ENCODE assay signal across 34 cellular contexts in genomic region chr1:29326123-29326522, GRCh38.
"Had no signal": no experiment of that assay in that cellular context is flagged by ENCODE, and none has a peak within 500 bp of the region (broad histone marks: within the 10 kb centered on the region; RNA-seq: fewer than 3 reads in every experiment).

No MANE protein-coding gene starts in this region.

- H3K9me3 ChIP-seq: adrenal gland, body of pancreas, esophagus muscularis mucosa, gastrocnemius medialis had no signal

- H3K27me3 ChIP-seq: adrenal gland, body of pancreas, esophagus muscularis mucosa, gastrocnemius medialis had no signal

- DNase-seq: activated B cell treated with CpG ODN at 0.5 μM for 24 hours; activated CD4-positive, alpha-beta T cell treated with anti-CD3 and anti-CD28 coated beads for 48 hours; activated CD4-positive, alpha-beta T cell treated with anti-CD3 and anti-CD28 coated beads, Interleukin-2, amount 50 U/mL, for 1 hour; activated CD4-positive, alpha-beta T cell treated with anti-CD3 and anti-CD28 coated beads, Interleukin-2, amount 50 U/mL, for 48 hours; activated CD8-positive, alpha-beta memory T cell treated with anti-CD3 and anti-CD28 coated beads for 24 hours; activated CD8-positive, alpha-beta T cell treated with anti-CD3 and anti-CD28 coated beads for 36 hours; activated effector memory CD4-positive, alpha-beta T cell treated with anti-CD3 and anti-CD28 coated beads, Interleukin-2, amount 50 U/mL, for 16 hours; activated naive CD4-positive, alpha-beta T cell treated with anti-CD3 and anti-CD28 coated beads for 36 hours; activated naive CD8-positive, alpha-beta T cell treated with anti-CD3 and anti-CD28 coated beads for 36 hours; activated naive CD8-positive, alpha-beta T cell treated with anti-CD3 and anti-CD28 coated beads, Interleukin-2, amount 50 U/mL, for 24 hours; activated T-cell treated with anti-CD3 and anti-CD28 coated beads, Interleukin-2, amount 50 U/mL, for 4 hours; adrenal gland; amygdala; aorta; body of pancreas; caudate nucleus; cortex of kidney; dermis blood vessel endothelial cell; effector CD4-positive, alpha-beta T cell; effector memory CD8-positive, alpha-beta T cell; erythroblast; foreskin keratinocyte; gastrocnemius medialis; glutamatergic neuron; T-helper 1 cell; T-helper 17 cell; T1000; WERI-Rb-1 had no signal

- H3K4me3 ChIP-seq: adrenal gland, body of pancreas, esophagus muscularis mucosa, gastrocnemius medialis had no signal

- H3K27me3 Mint-ChIP-seq: activated CD8-positive, alpha-beta T cell treated with anti-CD3 and anti-CD28 coated beads for 36 hours; activated naive CD4-positive, alpha-beta T cell treated with anti-CD3 and anti-CD28 coated beads, Interleukin-2, amount 50 U/mL, for 24 hours had no signal

- ATAC-seq: activated CD4-positive, CD25-positive, alpha-beta regulatory T cell treated with anti-CD3 and anti-CD28 coated beads, Interleukin-2, amount 50 U/mL, for 24 hours; activated CD8-positive, alpha-beta T cell treated with anti-CD3 and anti-CD28 coated beads for 36 hours; activated naive CD8-positive, alpha-beta T cell treated with anti-CD3 and anti-CD28 coated beads, Interleukin-2, amount 50 U/mL, for 24 hours; activated T-cell treated with anti-CD3 and anti-CD28 coated beads, Interleukin-2, amount 50 U/mL, for 4 hours; body of pancreas; effector memory CD8-positive, alpha-beta T cell; foreskin keratinocyte; gastrocnemius medialis; T-helper 17 cell had no signal

- H3K4me1 Mint-ChIP-seq: activated B cell treated with CpG ODN at 0.5 μM for 24 hours; activated naive CD4-positive, alpha-beta T cell treated with anti-CD3 and anti-CD28 coated beads, Interleukin-2, amount 50 U/mL, for 24 hours; activated naive CD8-positive, alpha-beta T cell treated with anti-CD3 and anti-CD28 coated beads for 36 hours; activated naive CD8-positive, alpha-beta T cell treated with anti-CD3 and anti-CD28 coated beads, Interleukin-2, amount 50 U/mL, for 24 hours had no signal

- H3K27ac Mint-ChIP-seq: activated B cell treated with CpG ODN at 0.5 μM for 24 hours; activated CD8-positive, alpha-beta T cell treated with anti-CD3 and anti-CD28 coated beads for 36 hours; activated naive CD4-positive, alpha-beta T cell treated with anti-CD3 and anti-CD28 coated beads for 36 hours; activated naive CD4-positive, alpha-beta T cell treated with anti-CD3 and anti-CD28 coated beads, Interleukin-2, amount 50 U/mL, for 24 hours; activated naive CD8-positive, alpha-beta T cell treated with anti-CD3 and anti-CD28 coated beads for 36 hours; activated naive CD8-positive, alpha-beta T cell treated with anti-CD3 and anti-CD28 coated beads, Interleukin-2, amount 50 U/mL, for 24 hours; activated T-helper 1 cell treated with anti-CD3 and anti-CD28 coated beads, Interleukin-12 subunit alpha, Interleukin-12 subunit beta, Interleukin-2, Interleukin-4 antibody, amounts not matched to agents 30 ng/mL and 10 ng/mL and 1 ng/mL, durations not matched to agents 14 hours and 24 hours and 36 hours; activated T-helper 2 cell treated with anti-CD3 and anti-CD28 coated beads, Interferon-gamma antibody, Interleukin-2, Interleukin-4, amounts not matched to agents 10 μg/mL and 5 μg/mL and 100 μg/mL, durations not matched to agents 14 hours and 24 hours and 36 hours; effector memory CD8-positive, alpha-beta T cell; T-helper 17 cell; T-helper 2 cell treated with Interferon-gamma antibody and Interleukin-4, amounts not matched to agents 5 μg/mL and 100 μg/mL, for 36 hours had no signal

- H3K36me3 ChIP-seq: adrenal gland, gastrocnemius medialis, WERI-Rb-1 had no signal

- H3K9me3 Mint-ChIP-seq: activated B cell treated with CpG ODN at 0.5 μM for 24 hours; activated CD8-positive, alpha-beta T cell treated with anti-CD3 and anti-CD28 coated beads for 36 hours; activated naive CD4-positive, alpha-beta T cell treated with anti-CD3 and anti-CD28 coated beads for 36 hours; activated naive CD4-positive, alpha-beta T cell treated with anti-CD3 and anti-CD28 coated beads, Interleukin-2, amount 50 U/mL, for 24 hours; activated naive CD8-positive, alpha-beta T cell treated with anti-CD3 and anti-CD28 coated beads for 36 hours; activated naive CD8-positive, alpha-beta T cell treated with anti-CD3 and anti-CD28 coated beads, Interleukin-2, amount 50 U/mL, for 24 hours; activated T-cell treated with anti-CD3 and anti-CD28 coated beads, Interleukin-2, amount 50 U/mL, for 4 hours; activated T-helper 1 cell treated with anti-CD3 and anti-CD28 coated beads, Interleukin-12 subunit alpha, Interleukin-12 subunit beta, Interleukin-2, Interleukin-4 antibody, amounts not matched to agents 30 ng/mL and 10 ng/mL and 1 ng/mL, durations not matched to agents 14 hours and 24 hours and 36 hours; activated T-helper 2 cell treated with anti-CD3 and anti-CD28 coated beads, Interferon-gamma antibody, Interleukin-2, Interleukin-4, amounts not matched to agents 10 μg/mL and 5 μg/mL and 100 μg/mL, durations not matched to agents 14 hours and 24 hours and 36 hours; effector memory CD8-positive, alpha-beta T cell; T-helper 2 cell treated with Interferon-gamma antibody and Interleukin-4, amounts not matched to agents 5 μg/mL and 100 μg/mL, for 36 hours had no signal

- H3K4me1 ChIP-seq: adrenal gland, body of pancreas, esophagus muscularis mucosa, foreskin keratinocyte, gastrocnemius medialis had no signal

- H3K36me3 Mint-ChIP-seq: activated naive CD4-positive, alpha-beta T cell treated with anti-CD3 and anti-CD28 coated beads, Interleukin-2, amount 50 U/mL, for 24 hours; activated naive CD8-positive, alpha-beta T cell treated with anti-CD3 and anti-CD28 coated beads for 36 hours had no signal

- H3K4me3 Mint-ChIP-seq: activated B cell treated with CpG ODN at 0.5 μM for 24 hours; activated CD8-positive, alpha-beta T cell treated with anti-CD3 and anti-CD28 coated beads for 36 hours; activated naive CD4-positive, alpha-beta T cell treated with anti-CD3 and anti-CD28 coated beads for 36 hours; activated naive CD4-positive, alpha-beta T cell treated with anti-CD3 and anti-CD28 coated beads, Interleukin-2, amount 50 U/mL, for 24 hours; activated naive CD8-positive, alpha-beta T cell treated with anti-CD3 and anti-CD28 coated beads for 36 hours; activated naive CD8-positive, alpha-beta T cell treated with anti-CD3 and anti-CD28 coated beads, Interleukin-2, amount 50 U/mL, for 24 hours; activated T-cell treated with anti-CD3 and anti-CD28 coated beads, Interleukin-2, amount 50 U/mL, for 4 hours; activated T-helper 1 cell treated with anti-CD3 and anti-CD28 coated beads, Interleukin-12 subunit alpha, Interleukin-12 subunit beta, Interleukin-2, Interleukin-4 antibody, amounts not matched to agents 30 ng/mL and 10 ng/mL and 1 ng/mL, durations not matched to agents 14 hours and 24 hours and 36 hours; effector memory CD8-positive, alpha-beta T cell; T-helper 17 cell; T-helper 2 cell treated with Interferon-gamma antibody and Interleukin-4, amounts not matched to agents 5 μg/mL and 100 μg/mL, for 36 hours had no signal

- H3K27ac ChIP-seq: adrenal gland, body of pancreas, esophagus muscularis mucosa, foreskin keratinocyte, gastrocnemius medialis, WERI-Rb-1 had no signal
